Comparison of ENCODE assay signal across 1 cellular context in the genomic region with DNA sequence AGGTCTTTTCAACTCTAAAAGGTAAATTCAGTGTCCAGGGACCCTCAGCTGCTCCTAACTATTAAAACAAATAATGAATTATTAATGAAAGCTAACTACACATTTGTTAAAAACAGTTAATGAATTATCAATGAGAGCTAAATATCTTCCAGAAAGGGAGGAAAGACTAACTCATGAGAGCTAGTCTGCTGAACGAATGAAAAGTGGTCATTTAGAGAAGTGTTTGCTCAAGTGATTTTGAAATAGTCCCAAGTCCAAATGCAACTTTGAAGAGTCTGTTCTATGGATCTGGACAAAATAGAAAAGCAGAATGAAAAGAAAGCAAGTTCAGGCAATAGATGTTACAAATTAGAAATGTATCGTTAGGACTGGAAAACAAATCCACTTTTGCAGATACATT.
TF ChIP-seq lines count a peak whose summit lies in the region.

No MANE protein-coding gene starts in this region.

TF ChIP-seq in HepG2, 621 proteins besides CTCF, POLR2A, EP300 and RAD21 (continued from another document and continues in another):
- TF ChIP-seq, protein P1, sequence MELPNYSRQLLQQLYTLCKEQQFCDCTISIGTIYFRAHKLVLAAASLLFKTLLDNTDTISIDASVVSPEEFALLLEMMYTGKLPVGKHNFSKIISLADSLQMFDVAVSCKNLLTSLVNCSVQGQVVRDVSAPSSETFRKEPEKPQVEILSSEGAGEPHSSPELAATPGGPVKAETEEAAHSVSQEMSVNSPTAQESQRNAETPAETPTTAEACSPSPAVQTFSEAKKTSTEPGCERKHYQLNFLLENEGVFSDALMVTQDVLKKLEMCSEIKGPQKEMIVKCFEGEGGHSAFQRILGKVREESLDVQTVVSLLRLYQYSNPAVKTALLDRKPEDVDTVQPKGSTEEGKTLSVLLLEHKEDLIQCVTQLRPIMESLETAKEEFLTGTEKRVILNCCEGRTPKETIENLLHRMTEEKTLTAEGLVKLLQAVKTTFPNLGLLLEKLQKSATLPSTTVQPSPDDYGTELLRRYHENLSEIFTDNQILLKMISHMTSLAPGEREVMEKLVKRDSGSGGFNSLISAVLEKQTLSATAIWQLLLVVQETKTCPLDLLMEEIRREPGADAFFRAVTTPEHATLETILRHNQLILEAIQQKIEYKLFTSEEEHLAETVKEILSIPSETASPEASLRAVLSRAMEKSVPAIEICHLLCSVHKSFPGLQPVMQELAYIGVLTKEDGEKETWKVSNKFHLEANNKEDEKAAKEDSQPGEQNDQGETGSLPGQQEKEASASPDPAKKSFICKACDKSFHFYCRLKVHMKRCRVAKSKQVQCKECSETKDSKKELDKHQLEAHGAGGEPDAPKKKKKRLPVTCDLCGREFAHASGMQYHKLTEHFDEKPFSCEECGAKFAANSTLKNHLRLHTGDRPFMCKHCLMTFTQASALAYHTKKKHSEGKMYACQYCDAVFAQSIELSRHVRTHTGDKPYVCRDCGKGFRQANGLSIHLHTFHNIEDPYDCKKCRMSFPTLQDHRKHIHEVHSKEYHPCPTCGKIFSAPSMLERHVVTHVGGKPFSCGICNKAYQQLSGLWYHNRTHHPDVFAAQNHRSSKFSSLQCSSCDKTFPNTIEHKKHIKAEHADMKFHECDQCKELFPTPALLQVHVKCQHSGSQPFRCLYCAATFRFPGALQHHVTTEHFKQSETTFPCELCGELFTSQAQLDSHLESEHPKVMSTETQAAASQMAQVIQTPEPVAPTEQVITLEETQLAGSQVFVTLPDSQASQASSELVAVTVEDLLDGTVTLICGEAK (IDR thresholded peaks at IDR 0.05) = no peak
- TF ChIP-seq, protein P1 (CRISPR knock-in tag; IDR thresholded peaks at IDR 0.05) = no peak
- TF ChIP-seq MIER2 (CRISPR knock-in tag; IDR thresholded peaks at IDR 0.05) = 0 out of 2 replicates have a peak, but pooled peaks have one; percentile 19
- peak; percentile 89 for TF ChIP-seq CEBPB (IDR thresholded peaks at IDR 0.05; ENCODE audit: borderline replicate concordance, low read depth, low read length)
- TF ChIP-seq KLF6 (CRISPR knock-in tag; IDR thresholded peaks at IDR 0.05) = 0 out of 2 replicates have a peak, but pooled peaks have one; percentile 47
- TF ChIP-seq, protein P2, sequence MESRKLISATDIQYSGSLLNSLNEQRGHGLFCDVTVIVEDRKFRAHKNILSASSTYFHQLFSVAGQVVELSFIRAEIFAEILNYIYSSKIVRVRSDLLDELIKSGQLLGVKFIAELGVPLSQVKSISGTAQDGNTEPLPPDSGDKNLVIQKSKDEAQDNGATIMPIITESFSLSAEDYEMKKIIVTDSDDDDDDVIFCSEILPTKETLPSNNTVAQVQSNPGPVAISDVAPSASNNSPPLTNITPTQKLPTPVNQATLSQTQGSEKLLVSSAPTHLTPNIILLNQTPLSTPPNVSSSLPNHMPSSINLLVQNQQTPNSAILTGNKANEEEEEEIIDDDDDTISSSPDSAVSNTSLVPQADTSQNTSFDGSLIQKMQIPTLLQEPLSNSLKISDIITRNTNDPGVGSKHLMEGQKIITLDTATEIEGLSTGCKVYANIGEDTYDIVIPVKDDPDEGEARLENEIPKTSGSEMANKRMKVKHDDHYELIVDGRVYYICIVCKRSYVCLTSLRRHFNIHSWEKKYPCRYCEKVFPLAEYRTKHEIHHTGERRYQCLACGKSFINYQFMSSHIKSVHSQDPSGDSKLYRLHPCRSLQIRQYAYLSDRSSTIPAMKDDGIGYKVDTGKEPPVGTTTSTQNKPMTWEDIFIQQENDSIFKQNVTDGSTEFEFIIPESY (CRISPR knock-in tag; IDR thresholded peaks at IDR 0.05) = no peak
- TF ChIP-seq SCMH1 (CRISPR knock-in tag; IDR thresholded peaks at IDR 0.05; ENCODE audit: borderline replicate concordance) = no peak
- TF ChIP-seq HOXD1 (CRISPR knock-in tag; IDR thresholded peaks at IDR 0.05) = peak; percentile 33; the same call in 1 of the 2 replicates
- TF ChIP-seq NCOR1 (IDR thresholded peaks at IDR 0.05; ENCODE audit: borderline replicate concordance, low read length) = peak; percentile 91
- peak; percentile 77 for TF ChIP-seq HMG20A (CRISPR knock-in tag; IDR thresholded peaks at IDR 0.05; ENCODE audit: borderline replicate concordance)
- TF ChIP-seq, protein P3, sequence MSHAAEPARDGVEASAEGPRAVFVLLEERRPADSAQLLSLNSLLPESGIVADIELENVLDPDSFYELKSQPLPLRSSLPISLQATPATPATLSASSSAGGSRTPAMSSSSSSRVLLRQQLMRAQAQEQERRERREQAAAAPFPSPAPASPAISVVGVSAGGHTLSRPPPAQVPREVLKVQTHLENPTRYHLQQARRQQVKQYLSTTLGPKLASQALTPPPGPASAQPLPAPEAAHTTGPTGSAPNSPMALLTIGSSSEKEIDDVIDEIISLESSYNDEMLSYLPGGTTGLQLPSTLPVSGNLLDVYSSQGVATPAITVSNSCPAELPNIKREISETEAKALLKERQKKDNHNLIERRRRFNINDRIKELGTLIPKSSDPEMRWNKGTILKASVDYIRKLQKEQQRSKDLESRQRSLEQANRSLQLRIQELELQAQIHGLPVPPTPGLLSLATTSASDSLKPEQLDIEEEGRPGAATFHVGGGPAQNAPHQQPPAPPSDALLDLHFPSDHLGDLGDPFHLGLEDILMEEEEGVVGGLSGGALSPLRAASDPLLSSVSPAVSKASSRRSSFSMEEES (CRISPR knock-in tag; IDR thresholded peaks at IDR 0.05) = peak; percentile 43; the same call in 1 of the 2 replicates
- no peak for TF ChIP-seq ZNF431 (CRISPR knock-in tag; IDR thresholded peaks at IDR 0.05; ENCODE audit: borderline replicate concordance, low read depth)
- TF ChIP-seq, protein P4, sequence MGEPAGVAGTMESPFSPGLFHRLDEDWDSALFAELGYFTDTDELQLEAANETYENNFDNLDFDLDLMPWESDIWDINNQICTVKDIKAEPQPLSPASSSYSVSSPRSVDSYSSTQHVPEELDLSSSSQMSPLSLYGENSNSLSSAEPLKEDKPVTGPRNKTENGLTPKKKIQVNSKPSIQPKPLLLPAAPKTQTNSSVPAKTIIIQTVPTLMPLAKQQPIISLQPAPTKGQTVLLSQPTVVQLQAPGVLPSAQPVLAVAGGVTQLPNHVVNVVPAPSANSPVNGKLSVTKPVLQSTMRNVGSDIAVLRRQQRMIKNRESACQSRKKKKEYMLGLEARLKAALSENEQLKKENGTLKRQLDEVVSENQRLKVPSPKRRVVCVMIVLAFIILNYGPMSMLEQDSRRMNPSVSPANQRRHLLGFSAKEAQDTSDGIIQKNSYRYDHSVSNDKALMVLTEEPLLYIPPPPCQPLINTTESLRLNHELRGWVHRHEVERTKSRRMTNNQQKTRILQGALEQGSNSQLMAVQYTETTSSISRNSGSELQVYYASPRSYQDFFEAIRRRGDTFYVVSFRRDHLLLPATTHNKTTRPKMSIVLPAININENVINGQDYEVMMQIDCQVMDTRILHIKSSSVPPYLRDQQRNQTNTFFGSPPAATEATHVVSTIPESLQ (CRISPR knock-in tag; conservative IDR thresholded peaks at IDR 0.05) = no peak
- no peak for TF ChIP-seq KAT7 (CRISPR knock-in tag; IDR thresholded peaks at IDR 0.05; ENCODE audit: borderline replicate concordance)
- TF ChIP-seq ZNF501 (CRISPR knock-in tag; IDR thresholded peaks at IDR 0.05) = no peak
- no peak for TF ChIP-seq ZNF724P (CRISPR knock-in tag; IDR thresholded peaks at IDR 0.05; ENCODE audit: borderline replicate concordance)
- TF ChIP-seq SOX5 (CRISPR knock-in tag; IDR thresholded peaks at IDR 0.05; ENCODE audit: borderline replicate concordance) = peak; percentile 53; the same call in 1 of the 2 replicates
- TF ChIP-seq, protein P5, sequence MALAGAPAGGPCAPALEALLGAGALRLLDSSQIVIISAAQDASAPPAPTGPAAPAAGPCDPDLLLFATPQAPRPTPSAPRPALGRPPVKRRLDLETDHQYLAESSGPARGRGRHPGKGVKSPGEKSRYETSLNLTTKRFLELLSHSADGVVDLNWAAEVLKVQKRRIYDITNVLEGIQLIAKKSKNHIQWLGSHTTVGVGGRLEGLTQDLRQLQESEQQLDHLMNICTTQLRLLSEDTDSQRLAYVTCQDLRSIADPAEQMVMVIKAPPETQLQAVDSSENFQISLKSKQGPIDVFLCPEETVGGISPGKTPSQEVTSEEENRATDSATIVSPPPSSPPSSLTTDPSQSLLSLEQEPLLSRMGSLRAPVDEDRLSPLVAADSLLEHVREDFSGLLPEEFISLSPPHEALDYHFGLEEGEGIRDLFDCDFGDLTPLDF (CRISPR knock-in tag; IDR thresholded peaks at IDR 0.05) = no peak
- TF ChIP-seq, protein P6, sequence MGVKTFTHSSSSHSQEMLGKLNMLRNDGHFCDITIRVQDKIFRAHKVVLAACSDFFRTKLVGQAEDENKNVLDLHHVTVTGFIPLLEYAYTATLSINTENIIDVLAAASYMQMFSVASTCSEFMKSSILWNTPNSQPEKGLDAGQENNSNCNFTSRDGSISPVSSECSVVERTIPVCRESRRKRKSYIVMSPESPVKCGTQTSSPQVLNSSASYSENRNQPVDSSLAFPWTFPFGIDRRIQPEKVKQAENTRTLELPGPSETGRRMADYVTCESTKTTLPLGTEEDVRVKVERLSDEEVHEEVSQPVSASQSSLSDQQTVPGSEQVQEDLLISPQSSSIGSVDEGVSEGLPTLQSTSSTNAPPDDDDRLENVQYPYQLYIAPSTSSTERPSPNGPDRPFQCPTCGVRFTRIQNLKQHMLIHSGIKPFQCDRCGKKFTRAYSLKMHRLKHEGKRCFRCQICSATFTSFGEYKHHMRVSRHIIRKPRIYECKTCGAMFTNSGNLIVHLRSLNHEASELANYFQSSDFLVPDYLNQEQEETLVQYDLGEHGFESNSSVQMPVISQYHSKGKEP (CRISPR knock-in tag; IDR thresholded peaks at IDR 0.05) = no peak
- TF ChIP-seq, protein P7, sequence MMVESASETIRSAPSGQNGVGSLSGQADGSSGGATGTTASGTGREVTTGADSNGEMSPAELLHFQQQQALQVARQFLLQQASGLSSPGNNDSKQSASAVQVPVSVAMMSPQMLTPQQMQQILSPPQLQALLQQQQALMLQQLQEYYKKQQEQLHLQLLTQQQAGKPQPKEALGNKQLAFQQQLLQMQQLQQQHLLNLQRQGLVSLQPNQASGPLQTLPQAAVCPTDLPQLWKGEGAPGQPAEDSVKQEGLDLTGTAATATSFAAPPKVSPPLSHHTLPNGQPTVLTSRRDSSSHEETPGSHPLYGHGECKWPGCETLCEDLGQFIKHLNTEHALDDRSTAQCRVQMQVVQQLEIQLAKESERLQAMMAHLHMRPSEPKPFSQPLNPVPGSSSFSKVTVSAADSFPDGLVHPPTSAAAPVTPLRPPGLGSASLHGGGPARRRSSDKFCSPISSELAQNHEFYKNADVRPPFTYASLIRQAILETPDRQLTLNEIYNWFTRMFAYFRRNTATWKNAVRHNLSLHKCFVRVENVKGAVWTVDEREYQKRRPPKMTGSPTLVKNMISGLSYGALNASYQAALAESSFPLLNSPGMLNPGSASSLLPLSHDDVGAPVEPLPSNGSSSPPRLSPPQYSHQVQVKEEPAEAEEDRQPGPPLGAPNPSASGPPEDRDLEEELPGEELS (CRISPR knock-in tag; IDR thresholded peaks at IDR 0.05) = peak; percentile 77
- TF ChIP-seq RFXAP (CRISPR knock-in tag; IDR thresholded peaks at IDR 0.05; ENCODE audit: borderline replicate concordance) = no peak
- TF ChIP-seq ZSCAN9 (CRISPR knock-in tag; IDR thresholded peaks at IDR 0.05; ENCODE audit: borderline replicate concordance) = peak; percentile 94
- no peak for TF ChIP-seq ATF7 (IDR thresholded peaks at IDR 0.05)
- no peak for TF ChIP-seq ATF7 (CRISPR knock-in tag; IDR thresholded peaks at IDR 0.05)
- peak; percentile 90 for TF ChIP-seq DPF2 (CRISPR knock-in tag; IDR thresholded peaks at IDR 0.05; ENCODE audit: borderline replicate concordance, low read depth)
- TF ChIP-seq, protein P8, sequence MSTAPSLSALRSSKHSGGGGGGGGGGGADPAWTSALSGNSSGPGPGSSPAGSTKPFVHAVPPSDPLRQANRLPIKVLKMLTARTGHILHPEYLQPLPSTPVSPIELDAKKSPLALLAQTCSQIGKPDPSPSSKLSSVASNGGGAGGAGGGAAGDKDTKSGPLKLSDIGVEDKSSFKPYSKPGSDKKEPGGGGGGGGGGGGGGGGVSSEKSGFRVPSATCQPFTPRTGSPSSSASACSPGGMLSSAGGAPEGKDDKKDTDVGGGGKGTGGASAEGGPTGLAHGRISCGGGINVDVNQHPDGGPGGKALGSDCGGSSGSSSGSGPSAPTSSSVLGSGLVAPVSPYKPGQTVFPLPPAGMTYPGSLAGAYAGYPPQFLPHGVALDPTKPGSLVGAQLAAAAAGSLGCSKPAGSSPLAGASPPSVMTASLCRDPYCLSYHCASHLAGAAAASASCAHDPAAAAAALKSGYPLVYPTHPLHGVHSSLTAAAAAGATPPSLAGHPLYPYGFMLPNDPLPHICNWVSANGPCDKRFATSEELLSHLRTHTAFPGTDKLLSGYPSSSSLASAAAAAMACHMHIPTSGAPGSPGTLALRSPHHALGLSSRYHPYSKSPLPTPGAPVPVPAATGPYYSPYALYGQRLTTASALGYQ (CRISPR knock-in tag; IDR thresholded peaks at IDR 0.05) = peak; percentile 74
- TF ChIP-seq AHR (CRISPR knock-in tag; IDR thresholded peaks at IDR 0.05) = no peak
